ENCODE assay signal across 18 cellular contexts in the genomic region with DNA sequence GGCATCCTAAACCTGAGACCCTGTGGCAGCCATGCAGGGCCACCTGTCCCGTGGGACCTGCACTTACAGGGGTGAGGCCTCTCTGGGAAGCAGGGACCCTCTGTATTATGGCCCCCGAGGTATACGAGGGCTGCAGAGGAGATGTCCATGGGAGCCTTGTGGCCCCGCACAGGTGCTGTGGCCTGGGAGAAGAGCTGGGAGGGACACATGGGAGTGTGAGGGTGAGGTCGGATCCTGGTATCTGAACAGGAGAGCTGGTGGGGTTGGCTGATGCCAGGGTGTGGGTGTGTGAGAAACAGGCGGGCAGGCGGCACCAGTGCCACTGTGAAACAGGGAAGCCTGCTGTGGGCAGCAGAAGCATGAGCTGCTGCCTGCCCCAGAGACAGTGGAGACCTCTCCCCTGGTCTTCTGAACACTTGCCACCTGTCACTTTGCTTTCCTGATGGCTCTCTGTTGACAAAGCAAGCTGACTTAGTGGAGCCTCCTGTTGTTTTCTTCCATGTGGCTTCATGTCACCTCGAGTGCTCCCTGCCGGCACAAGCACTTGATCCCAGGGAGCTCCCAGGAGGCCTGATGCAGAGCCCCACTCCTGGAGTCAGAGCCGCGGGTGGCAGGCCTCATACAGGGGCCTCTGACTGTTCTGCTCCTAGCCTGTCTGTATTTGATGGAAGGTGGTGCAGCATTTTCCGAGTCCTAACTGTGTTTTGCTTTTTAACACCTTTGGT. TPM values are rescaled to one million over a fixed set of nuclear protein-coding genes. Genes with fewer than 3 reads are reported as not detected.
DNase-seq lines count a peak whose midpoint lies in the region; ATAC-seq and TF ChIP-seq lines count a peak whose summit lies in the region.
"Had no signal": no experiment of that assay in that cellular context is flagged by ENCODE, and none has a peak within 500 bp of the region (broad histone marks: within the 10 kb centered on the region; RNA-seq: fewer than 3 reads in every experiment).

No MANE protein-coding gene starts in this region.

- peak overlapping the region; percentile 74 to 98 (median 96) for H3K27ac Mint-ChIP-seq in naive B cell
- no peak overlapping the region; the same call in 1 of the 2 replicates for H3K27ac Mint-ChIP-seq in WTC11

- H3K27ac ChIP-seq in OCI-LY3 (ENCODE audit: low read length): peak overlapping the region; percentile 95
- H3K27ac ChIP-seq: A549, colonic mucosa had no signal

- H3K4me3 ChIP-seq in OCI-LY3 (ENCODE audit: low read length): peak overlapping the region; percentile 42; the same call in 1 of the 2 replicates
- H3K4me3 ChIP-seq: A549, colonic mucosa, lung, smooth muscle cell had no signal

- TF ChIP-seq CTCF in OCI-LY3 (IDR thresholded peaks at IDR 0.05; ENCODE audit: low read depth, low read length) (no peak), GM20000 (IDR thresholded peaks at IDR 0.05; ENCODE audit: extremely low read depth, missing control alignments) (no peak), WTC11 (IDR thresholded peaks at IDR 0.05) (no peak)

- peak overlapping the region in 7 of 8 donors; percentile 35 to 92 (median 63) for H3K4me3 Mint-ChIP-seq in naive B cell
- H3K4me3 Mint-ChIP-seq in WTC11: no peak overlapping the region

- H3K9me3 Mint-ChIP-seq in naive B cell: no peaks in the 10 kb centered on the region
- H3K9me3 Mint-ChIP-seq in WTC11: peaks cover 20% of the 10 kb centered on the region

- H3K9me3 ChIP-seq in OCI-LY3 (ENCODE audit: insufficient read depth, low read length): no peaks in the 10 kb centered on the region
- H3K9me3 ChIP-seq: A549, colonic mucosa had no signal

- H3K27me3 ChIP-seq in OCI-LY3 (ENCODE audit: low read depth, low read length): no peaks in the 10 kb centered on the region
- H3K27me3 ChIP-seq: colonic mucosa had no signal

- peaks cover 53% of the 10 kb centered on the region for H3K4me1 ChIP-seq in OCI-LY3 (ENCODE audit: low read length)
- H3K4me1 ChIP-seq: A549, colonic mucosa had no signal

- POLR2A ChIA-PET in WTC11 (lab: Charles Lee): no interaction called here

- H3K4me1 Mint-ChIP-seq in naive B cell: peaks cover 47 to 70% (median 54%) of the 10 kb centered on the region in 3 donors
- no peaks in the 10 kb centered on the region for H3K4me1 Mint-ChIP-seq in WTC11

- CTCF ChIA-PET in WTC11 (lab: Charles Lee): no interaction called here

- peak; percentile 29 to 72 for DNase-seq in NCI-H524 (lab: John Stamatoyannopoulos, UW)
- no peak for DNase-seq in NCI-H524 treated with DMSO at 0.1 percent for 48 hours (lab: John Stamatoyannopoulos, UW)
- DNase-seq in COR-L47 (lab: John Stamatoyannopoulos, UW): peak; percentile 36
- DNase-seq in naive B cell: no peak
- no peak for DNase-seq in GM20000 (ENCODE audit: low spot score)
- no peak for DNase-seq in WTC11 (ENCODE audit: low spot score)
- DNase-seq in COLO829 (ENCODE audit: low spot score): no peak
- DNase-seq: colonic mucosa, DMS153, NCI-H526, occipital lobe, SIG-M5, trophoblast cell had no signal

- ATAC-seq in naive B cell (ENCODE audit: low read depth in 2 of 2) (no peak), WTC11 (no peak)
- ATAC-seq: A549 had no signal

- H4K20me1 ChIP-seq in OCI-LY3 (ENCODE audit: insufficient read depth, low read length): peaks cover 47% of the 10 kb centered on the region

- no peak overlapping the region for H2AFZ ChIP-seq in OCI-LY3 (ENCODE audit: low read depth, low read length)

- H3K27me3 Mint-ChIP-seq in naive B cell (no peaks in the 10 kb centered on the region), WTC11 (ENCODE audit: low read depth) (no peaks in the 10 kb centered on the region)

- H3K36me3 Mint-ChIP-seq in naive B cell: peaks cover 14 to 30% of the 10 kb centered on the region in 2 donors
- peaks cover 21% of the 10 kb centered on the region for H3K36me3 Mint-ChIP-seq in WTC11

- peaks cover 63% of the 10 kb centered on the region for H3K36me3 ChIP-seq in OCI-LY3 (replicated peaks; ENCODE audit: low read depth, low read length)

- H3K9ac ChIP-seq in OCI-LY3 (ENCODE audit: low read length): peak overlapping the region; percentile 57

- H3K79me2 ChIP-seq in OCI-LY3 (ENCODE audit: low read length): peaks cover 70% of the 10 kb centered on the region

- peak overlapping the region; percentile 88 for H3K4me2 ChIP-seq in OCI-LY3 (ENCODE audit: low read length)
- H3K4me2 ChIP-seq: A549, smooth muscle cell had no signal

TF ChIP-seq in WTC11, 78 proteins besides CTCF, POLR2A, EP300 and RAD21:
- no peak for TF ChIP-seq NR3C1 (CRISPR knock-in tag; conservative IDR thresholded peaks at IDR 0.05; ENCODE audit: low read depth)
- no peak for TF ChIP-seq MYBL2 (CRISPR knock-in tag; IDR thresholded peaks at IDR 0.05)
- TF ChIP-seq IRF2 (CRISPR knock-in tag; IDR thresholded peaks at IDR 0.05; ENCODE audit: borderline replicate concordance, low read depth): no peak
- TF ChIP-seq TCF7 (CRISPR knock-in tag; IDR thresholded peaks at IDR 0.05; ENCODE audit: low read depth): no peak
- TF ChIP-seq PRRX2 (CRISPR knock-in tag; IDR thresholded peaks at IDR 0.05): no peak
- TF ChIP-seq, protein P1, sequence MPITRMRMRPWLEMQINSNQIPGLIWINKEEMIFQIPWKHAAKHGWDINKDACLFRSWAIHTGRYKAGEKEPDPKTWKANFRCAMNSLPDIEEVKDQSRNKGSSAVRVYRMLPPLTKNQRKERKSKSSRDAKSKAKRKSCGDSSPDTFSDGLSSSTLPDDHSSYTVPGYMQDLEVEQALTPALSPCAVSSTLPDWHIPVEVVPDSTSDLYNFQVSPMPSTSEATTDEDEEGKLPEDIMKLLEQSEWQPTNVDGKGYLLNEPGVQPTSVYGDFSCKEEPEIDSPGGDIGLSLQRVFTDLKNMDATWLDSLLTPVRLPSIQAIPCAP (CRISPR knock-in tag; IDR thresholded peaks at IDR 0.05): no peak
- TF ChIP-seq TEAD1 (CRISPR knock-in tag; IDR thresholded peaks at IDR 0.05): no peak
- TF ChIP-seq, protein P2, sequence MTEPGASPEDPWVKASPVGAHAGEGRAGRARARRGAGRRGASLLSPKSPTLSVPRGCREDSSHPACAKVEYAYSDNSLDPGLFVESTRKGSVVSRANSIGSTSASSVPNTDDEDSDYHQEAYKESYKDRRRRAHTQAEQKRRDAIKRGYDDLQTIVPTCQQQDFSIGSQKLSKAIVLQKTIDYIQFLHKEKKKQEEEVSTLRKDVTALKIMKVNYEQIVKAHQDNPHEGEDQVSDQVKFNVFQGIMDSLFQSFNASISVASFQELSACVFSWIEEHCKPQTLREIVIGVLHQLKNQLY (CRISPR knock-in tag; IDR thresholded peaks at IDR 0.05): no peak
- TF ChIP-seq, protein P3, sequence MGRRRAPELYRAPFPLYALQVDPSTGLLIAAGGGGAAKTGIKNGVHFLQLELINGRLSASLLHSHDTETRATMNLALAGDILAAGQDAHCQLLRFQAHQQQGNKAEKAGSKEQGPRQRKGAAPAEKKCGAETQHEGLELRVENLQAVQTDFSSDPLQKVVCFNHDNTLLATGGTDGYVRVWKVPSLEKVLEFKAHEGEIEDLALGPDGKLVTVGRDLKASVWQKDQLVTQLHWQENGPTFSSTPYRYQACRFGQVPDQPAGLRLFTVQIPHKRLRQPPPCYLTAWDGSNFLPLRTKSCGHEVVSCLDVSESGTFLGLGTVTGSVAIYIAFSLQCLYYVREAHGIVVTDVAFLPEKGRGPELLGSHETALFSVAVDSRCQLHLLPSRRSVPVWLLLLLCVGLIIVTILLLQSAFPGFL (CRISPR knock-in tag; IDR thresholded peaks at IDR 0.05; ENCODE audit: borderline replicate concordance): no peak
- TF ChIP-seq ZNF396 (CRISPR knock-in tag; IDR thresholded peaks at IDR 0.05; ENCODE audit: borderline replicate concordance): no peak
- TF ChIP-seq KAT7 (CRISPR knock-in tag; IDR thresholded peaks at IDR 0.05; ENCODE audit: borderline replicate concordance): no peak
- TF ChIP-seq ZBTB21 (CRISPR knock-in tag; IDR thresholded peaks at IDR 0.05; ENCODE audit: borderline replicate concordance): no peak
- TF ChIP-seq, protein P4, sequence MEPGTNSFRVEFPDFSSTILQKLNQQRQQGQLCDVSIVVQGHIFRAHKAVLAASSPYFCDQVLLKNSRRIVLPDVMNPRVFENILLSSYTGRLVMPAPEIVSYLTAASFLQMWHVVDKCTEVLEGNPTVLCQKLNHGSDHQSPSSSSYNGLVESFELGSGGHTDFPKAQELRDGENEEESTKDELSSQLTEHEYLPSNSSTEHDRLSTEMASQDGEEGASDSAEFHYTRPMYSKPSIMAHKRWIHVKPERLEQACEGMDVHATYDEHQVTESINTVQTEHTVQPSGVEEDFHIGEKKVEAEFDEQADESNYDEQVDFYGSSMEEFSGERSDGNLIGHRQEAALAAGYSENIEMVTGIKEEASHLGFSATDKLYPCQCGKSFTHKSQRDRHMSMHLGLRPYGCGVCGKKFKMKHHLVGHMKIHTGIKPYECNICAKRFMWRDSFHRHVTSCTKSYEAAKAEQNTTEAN (CRISPR knock-in tag; IDR thresholded peaks at IDR 0.05): no peak
- no peak for TF ChIP-seq ATF1 (CRISPR knock-in tag; IDR thresholded peaks at IDR 0.05)
- TF ChIP-seq, protein P5, sequence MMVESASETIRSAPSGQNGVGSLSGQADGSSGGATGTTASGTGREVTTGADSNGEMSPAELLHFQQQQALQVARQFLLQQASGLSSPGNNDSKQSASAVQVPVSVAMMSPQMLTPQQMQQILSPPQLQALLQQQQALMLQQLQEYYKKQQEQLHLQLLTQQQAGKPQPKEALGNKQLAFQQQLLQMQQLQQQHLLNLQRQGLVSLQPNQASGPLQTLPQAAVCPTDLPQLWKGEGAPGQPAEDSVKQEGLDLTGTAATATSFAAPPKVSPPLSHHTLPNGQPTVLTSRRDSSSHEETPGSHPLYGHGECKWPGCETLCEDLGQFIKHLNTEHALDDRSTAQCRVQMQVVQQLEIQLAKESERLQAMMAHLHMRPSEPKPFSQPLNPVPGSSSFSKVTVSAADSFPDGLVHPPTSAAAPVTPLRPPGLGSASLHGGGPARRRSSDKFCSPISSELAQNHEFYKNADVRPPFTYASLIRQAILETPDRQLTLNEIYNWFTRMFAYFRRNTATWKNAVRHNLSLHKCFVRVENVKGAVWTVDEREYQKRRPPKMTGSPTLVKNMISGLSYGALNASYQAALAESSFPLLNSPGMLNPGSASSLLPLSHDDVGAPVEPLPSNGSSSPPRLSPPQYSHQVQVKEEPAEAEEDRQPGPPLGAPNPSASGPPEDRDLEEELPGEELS (CRISPR knock-in tag; IDR thresholded peaks at IDR 0.05): no peak
TF ChIP-seq in WTC11: peak in this region for 0.

RNA-seq across cellular contexts. Expression of a gene that starts 19.8 kb away (rescaled TPM):
- 1 to 10 TPM; 1.8 to 5.7 (median 2.4) TPM for polyA plus RNA-seq in naive B cell (ENCODE audit: low read depth in 6 of 6)
- total RNA-seq in WTC11 (2021): 2.4 to 3.0 TPM (median 2.8 TPM) in 3 replicates
- total RNA-seq: MCF 10A, occipital lobe had no signal

Comparison
In these comparisons a context has a peak if more than half of its experiments do, and no peak if none do; other contexts are left out.
1. DNase-seq: peak in NCI-H524 (2 of 2) and COR-L47 (single experiment); none in NCI-H524 treated with DMSO at 0.1 percent for 48 hours (single experiment), naive B cell (single experiment), GM20000 (single experiment), WTC11 (single experiment) and COLO829 (single experiment).